In the genomic region with DNA sequence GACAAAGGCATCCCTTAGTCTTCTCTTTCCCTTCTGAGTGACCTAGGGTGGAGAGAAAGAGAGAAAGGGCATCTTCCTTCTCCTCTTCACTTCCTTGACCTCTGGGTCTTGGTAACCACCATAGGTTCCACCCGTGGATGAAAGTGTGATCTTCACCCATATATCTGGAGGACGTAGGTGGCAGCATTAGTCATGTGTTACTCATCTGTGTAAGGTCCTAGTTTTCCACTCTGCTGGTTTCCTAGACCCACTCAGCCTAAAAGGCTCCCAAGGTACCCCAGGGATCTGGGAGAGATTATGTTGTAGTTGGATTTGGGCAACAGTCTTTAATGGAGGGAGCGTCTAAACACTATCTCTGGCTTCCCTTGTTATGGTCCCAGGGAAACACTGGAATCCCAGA, we compare ENCODE assay signal across 24 cellular contexts.
"Had no signal": no experiment of that assay in that cellular context is flagged by ENCODE, and none has a peak within 500 bp of the region (broad histone marks: within the 10 kb centered on the region; RNA-seq: fewer than 3 reads in every experiment).

No MANE protein-coding gene starts in this region.

- H3K4me1 ChIP-seq: gastrocnemius medialis, stomach, thyroid gland, upper lobe of right lung had no signal

- H3K9me3 Mint-ChIP-seq: naive thymus-derived CD4-positive, alpha-beta T cell; stimulated activated effector memory CD8-positive, alpha-beta T cell treated with anti-CD3 and anti-CD28 coated beads, Interleukin-12 subunit alpha, Interleukin-12 subunit beta, amount 100 ng/mL, for 72 hours; T-helper 1 cell treated with Interleukin-12 subunit alpha and Interleukin-12 subunit beta and Interleukin-4 antibody, amounts not matched to agents 30 μg/mL and 1 μg/mL, for 36 hours had no signal

- H3K27ac Mint-ChIP-seq: naive thymus-derived CD4-positive, alpha-beta T cell; progenitor cell of endocrine pancreas; stimulated activated effector memory CD8-positive, alpha-beta T cell treated with anti-CD3 and anti-CD28 coated beads, Interleukin-12 subunit alpha, Interleukin-12 subunit beta, amount 100 ng/mL, for 72 hours; T-helper 1 cell treated with Interleukin-12 subunit alpha and Interleukin-12 subunit beta and Interleukin-4 antibody, amounts not matched to agents 30 μg/mL and 1 μg/mL, for 36 hours had no signal

- H3K36me3 ChIP-seq: gastrocnemius medialis, ovary, sigmoid colon, stomach, thyroid gland, upper lobe of right lung, WERI-Rb-1 had no signal

- H3K36me3 Mint-ChIP-seq: stimulated activated effector memory CD8-positive, alpha-beta T cell treated with anti-CD3 and anti-CD28 coated beads, Interleukin-12 subunit alpha, Interleukin-12 subunit beta, amount 100 ng/mL, for 72 hours had no signal

- H3K27me3 Mint-ChIP-seq: naive thymus-derived CD4-positive, alpha-beta T cell; progenitor cell of endocrine pancreas had no signal

- H3K4me3 Mint-ChIP-seq: naive thymus-derived CD4-positive, alpha-beta T cell; stimulated activated effector memory CD8-positive, alpha-beta T cell treated with anti-CD3 and anti-CD28 coated beads, Interleukin-12 subunit alpha, Interleukin-12 subunit beta, amount 100 ng/mL, for 72 hours; T-helper 1 cell treated with Interleukin-12 subunit alpha and Interleukin-12 subunit beta and Interleukin-4 antibody, amounts not matched to agents 30 μg/mL and 1 μg/mL, for 36 hours had no signal

- H3K4me3 ChIP-seq: dorsolateral prefrontal cortex, gastrocnemius medialis, hepatocyte, ovary, sigmoid colon, stomach, thyroid gland, upper lobe of right lung had no signal

- H3K27ac ChIP-seq: dorsolateral prefrontal cortex, gastrocnemius medialis, hepatocyte, ovary, sigmoid colon, stomach, thyroid gland, upper lobe of right lung, WERI-Rb-1 had no signal

- H3K27me3 ChIP-seq: gastrocnemius medialis, hepatocyte, ovary, sigmoid colon, stomach, thyroid gland, upper lobe of right lung had no signal

- DNase-seq: activated CD4-positive, alpha-beta T cell treated with anti-CD3 and anti-CD28 coated beads for 48 hours; activated CD4-positive, alpha-beta T cell treated with anti-CD3 and anti-CD28 coated beads, Interleukin-2, amount 50 U/mL, for 48 hours; activated CD8-positive, alpha-beta memory T cell treated with anti-CD3 and anti-CD28 coated beads for 24 hours; activated gamma-delta T cell; activated naive CD4-positive, alpha-beta T cell treated with anti-CD3 and anti-CD28 coated beads, Interleukin-2, amount 50 U/mL, for 16 hours; dorsolateral prefrontal cortex; effector memory CD4-positive, alpha-beta T cell; gastrocnemius medialis; left colon; midbrain; naive thymus-derived CD4-positive, alpha-beta T cell; ovary; sigmoid colon; small intestine; stimulated activated CD4-positive, alpha-beta T cell treated with anti-CD3 and anti-CD28 coated beads, Interleukin-4, amount 100 ng/mL, for 24 hours; stomach; T-helper 9 cell; thyroid gland; upper lobe of right lung; WERI-Rb-1 had no signal

- H3K4me1 Mint-ChIP-seq: naive thymus-derived CD4-positive, alpha-beta T cell; stimulated activated effector memory CD8-positive, alpha-beta T cell treated with anti-CD3 and anti-CD28 coated beads, Interleukin-12 subunit alpha, Interleukin-12 subunit beta, amount 100 ng/mL, for 72 hours had no signal

- H3K9me3 ChIP-seq: gastrocnemius medialis, ovary, sigmoid colon, stomach, thyroid gland, upper lobe of right lung had no signal
